Comparison of ENCODE assay signal across 1 cellular context in genomic region chr14:93184391-93185332, GRCh38.
TF ChIP-seq lines count a peak whose summit lies in the region.

Gene LYSET (plus strand): TSS chr14:93185317. CDS start chr14:93185406, 89 bp downstream.
Gene MOAP1 (minus strand): TSS chr14:93184897. CDS start chr14:93184242, 655 bp downstream.

TF ChIP-seq in K562, 482 proteins besides CTCF, POLR2A, EP300 and RAD21 (continued from another document and continues in another):
- TF ChIP-seq TAF1 (IDR thresholded peaks at IDR 0.05; ENCODE audit: control insufficient read depth, extremely low read depth, insufficient read depth, low read length, severe bottlenecking) (peak; percentile 34), ZKSCAN1 (IDR thresholded peaks at IDR 0.05; ENCODE audit: low read depth, low read length) (no peak), MBD2 (IDR thresholded peaks at IDR 0.05; ENCODE audit: borderline replicate concordance, low read depth) (no peak), PRDM10 (IDR thresholded peaks at IDR 0.05; ENCODE audit: partially characterized antibody) (no peak), ZNF780A (CRISPR knock-in tag; IDR thresholded peaks at IDR 0.05) (no peak), E2F3 (CRISPR knock-in tag; IDR thresholded peaks at IDR 0.05) (no peak), KDM5B (IDR thresholded peaks at IDR 0.05; ENCODE audit: insufficient replicate concordance, low read depth, low read length) (peak; percentile 60), ZBTB5 (IDR thresholded peaks at IDR 0.05) (no peak), TRIM28 (IDR thresholded peaks at IDR 0.05) (no peak), SMAD4 (CRISPR knock-in tag; conservative IDR thresholded peaks at IDR 0.05) (peak; percentile 68; the same call in 1 of the 2 replicates), ZNF778 (CRISPR knock-in tag; IDR thresholded peaks at IDR 0.05) (no peak), PHTF2 (CRISPR knock-in tag; IDR thresholded peaks at IDR 0.05) (no peak), MTA2 (IDR thresholded peaks at IDR 0.05; ENCODE audit: low read depth) (no peak), CC2D1A (IDR thresholded peaks at IDR 0.05) (no peak), SMARCC2 (IDR thresholded peaks at IDR 0.05; ENCODE audit: low read depth) (no peak), HNRNPK (IDR thresholded peaks at IDR 0.05; ENCODE audit: low read depth, low read length, poor library complexity, severe bottlenecking) (no peak), SLC30A9 (CRISPR knock-in tag; IDR thresholded peaks at IDR 0.05) (no peak), NR1H2 (CRISPR knock-in tag; IDR thresholded peaks at IDR 0.05) (no peak), ZNF639 (CRISPR knock-in tag; conservative IDR thresholded peaks at IDR 0.05 in 1 of 2, IDR thresholded peaks at IDR 0.05 in 1 of 2) (peak in 1 of 2 experiments; percentile 90; a peak in 2 of 4 replicates), HMGXB4 (CRISPR knock-in tag; IDR thresholded peaks at IDR 0.05) (no peak), BACH1 (tag; IDR thresholded peaks at IDR 0.05) (no peak), ETV6 (IDR thresholded peaks at IDR 0.05; ENCODE audit: borderline replicate concordance in 1 of 2, low read depth in 2 of 2, low read length in 1 of 2) (no peak), ETV6 (CRISPR knock-in tag; IDR thresholded peaks at IDR 0.05; ENCODE audit: borderline replicate concordance) (no peak), ZC3H8 (IDR thresholded peaks at IDR 0.05) (no peak), MNT (conservative IDR thresholded peaks at IDR 0.05) (no peak; a peak in 1 of 4 replicates), ZBTB11 (CRISPR knock-in tag; IDR thresholded peaks at IDR 0.05) (peak; percentile 11 to 92 (median 44); a peak in 4 of 6 replicates), HDAC1 (IDR thresholded peaks at IDR 0.05) (peak in 1 of 2 experiments; percentile 52; a peak in 1 of 4 replicates), GTF2A2 (tag; IDR thresholded peaks at IDR 0.05) (no peak), ZNF511 (CRISPR knock-in tag; IDR thresholded peaks at IDR 0.05) (0 out of 2 replicates have a peak, but pooled peaks have one; percentile 37), ZNF668 (CRISPR knock-in tag; IDR thresholded peaks at IDR 0.05) (no peak), ATF2 (CRISPR knock-in tag; IDR thresholded peaks at IDR 0.05) (no peak), THRAP3 (IDR thresholded peaks at IDR 0.05; ENCODE audit: borderline replicate concordance) (no peak), RNF2 (IDR thresholded peaks at IDR 0.05) (no peak), STAT5A (IDR thresholded peaks at IDR 0.05; ENCODE audit: borderline replicate concordance, low read length) (no peak), ZNF644 (tag; IDR thresholded peaks at IDR 0.05; ENCODE audit: low read depth) (no peak), ZNF174 (CRISPR knock-in tag; IDR thresholded peaks at IDR 0.05) (no peak), SRF (CRISPR knock-in tag; IDR thresholded peaks at IDR 0.05) (no peak), ATF7 (IDR thresholded peaks at IDR 0.05) (peak; percentile 84), ZNF592 (IDR thresholded peaks at IDR 0.05) (no peak), BMI1 (IDR thresholded peaks at IDR 0.05; ENCODE audit: low read length) (no peak), HIVEP1 (CRISPR knock-in tag; IDR thresholded peaks at IDR 0.05) (no peak), PHF20 (IDR thresholded peaks at IDR 0.05; ENCODE audit: partially characterized antibody) (peak; percentile 65)
